Comparison of ENCODE assay signal across 13 cellular contexts in the genomic region with DNA sequence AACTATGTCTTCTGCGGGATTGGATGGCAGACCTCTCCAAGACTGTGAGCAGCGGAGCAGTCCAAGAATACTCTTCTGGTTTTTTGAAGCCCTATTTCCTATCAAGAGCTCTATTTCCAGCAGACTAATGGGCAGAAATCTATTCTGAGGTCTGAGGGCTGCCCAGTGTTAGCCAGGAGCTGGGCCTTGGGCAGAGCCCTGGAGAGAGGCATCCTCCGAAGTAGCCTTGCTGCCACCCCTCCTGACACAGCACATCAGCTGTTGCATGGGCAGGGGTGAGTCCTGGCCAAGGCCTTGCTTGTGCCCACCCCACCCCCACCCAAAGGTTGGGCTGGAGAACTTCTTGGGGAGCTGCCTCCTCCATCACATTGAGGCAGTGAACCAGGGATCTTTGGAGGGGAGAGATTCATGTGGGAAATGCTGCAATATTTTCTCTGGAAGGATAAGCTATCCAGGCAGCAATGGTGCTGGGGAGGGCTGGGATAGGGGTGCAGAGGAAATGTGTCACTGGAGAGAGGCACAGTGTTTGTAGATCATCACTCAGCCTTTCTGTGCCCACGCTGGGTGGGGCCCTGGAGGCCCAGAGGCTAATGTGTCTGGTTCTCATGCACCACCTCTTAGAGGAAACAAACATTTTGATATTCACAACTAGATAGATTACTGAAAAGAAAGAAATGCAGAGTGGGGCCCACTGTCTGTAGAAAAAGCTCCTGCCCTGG.
DNase-seq lines count a peak whose midpoint lies in the region; ATAC-seq and TF ChIP-seq lines count a peak whose summit lies in the region.
"Had no signal": no experiment of that assay in that cellular context is flagged by ENCODE, and none has a peak within 500 bp of the region (broad histone marks: within the 10 kb centered on the region; RNA-seq: fewer than 3 reads in every experiment).

No MANE protein-coding gene starts in this region.

- H3K79me2 ChIP-seq in mammary epithelial cell (ENCODE audit: insufficient read depth, low read length), result no peaks in the 10 kb centered on the region

- CTCF ChIA-PET in mammary epithelial cell (lab: Charles Lee; ENCODE audit: low non-redundant PET), result interaction anchor here (0.6 to 1.0 kb wide), 4 partner anchors 26 to 485 kb away, joined by 3 to 16 read pairs (median 4); no protein-coding TSS in a partner anchor

- H3K4me1 ChIP-seq in cardiac muscle cell (ENCODE audit: low read depth), result peaks cover 7% of the 10 kb centered on the region
- H3K4me1 ChIP-seq in mammary epithelial cell (ENCODE audit: insufficient read depth, low read length), result peaks cover 37% of the 10 kb centered on the region
- H3K4me1 ChIP-seq in vagina, result peaks cover 47% of the 10 kb centered on the region

- H4K20me1 ChIP-seq in mammary epithelial cell (ENCODE audit: insufficient read depth, low read length), result no peaks in the 10 kb centered on the region

- intact Hi-C loops in Right ventricle myocardium inferior (cut with DNase I) (loop anchor here (10.0 kb wide), 1 partner anchor 100 kb away; a partner anchor contains a TSS), mammary epithelial cell (cut with micrococcal nuclease) (no loop called here), vagina (cut with DNase I) (no loop called here)

- H3K27me3 ChIP-seq in cardiac muscle cell, result no peaks in the 10 kb centered on the region
- no peaks in the 10 kb centered on the region for H3K27me3 ChIP-seq in mammary epithelial cell (ENCODE audit: insufficient read depth, low read length)
- no peaks in the 10 kb centered on the region for H3K27me3 ChIP-seq in vagina

- H3K4me3 ChIP-seq in cardiac muscle cell, result no peak overlapping the region
- H3K4me3 ChIP-seq in mammary epithelial cell (replicated peaks in 1 of 3; ENCODE audit: insufficient read depth in 1 of 3, low read depth in 2 of 3, low read length in 3 of 3), result no peak overlapping the region
- H3K4me3 ChIP-seq in vagina, result no peak overlapping the region
- H3K4me3 ChIP-seq: A549, thoracic aorta had no signal

- BruUV-seq in mammary epithelial cell (replicated peaks; lab: Mats Ljungman, UMichigan), result no TSS peak

- ATAC-seq in Right ventricle myocardium inferior, result no peak
- ATAC-seq in HG03095 (IDR thresholded peaks at IDR 0.05; ENCODE audit: unreplicated experiment), result no peak

- no peaks in the 10 kb centered on the region for H3K36me3 ChIP-seq in cardiac muscle cell
- H3K36me3 ChIP-seq in mammary epithelial cell (ENCODE audit: insufficient read depth, low read length), result no peaks in the 10 kb centered on the region
- H3K36me3 ChIP-seq in vagina, result no peaks in the 10 kb centered on the region
- H3K36me3 ChIP-seq: thoracic aorta had no signal

- DNase-seq in cardiac muscle cell (ENCODE audit: low read depth in 1 of 2, low spot score in 1 of 2) (no peak), Right ventricle myocardium inferior (ENCODE audit: missing footprints) (no peak), mammary epithelial cell (peak; percentile 72), iris pigment epithelial cell (ENCODE audit: low read depth) (peak; percentile 7), vagina (ENCODE audit: extremely low spot score in 2 of 2) (no peak), amniotic stem cell (lab: John Stamatoyannopoulos, UW) (no peak), COLO668 (lab: John Stamatoyannopoulos, UW; ENCODE audit: unreplicated experiment) (no peak)
- DNase-seq: kidney, NCI-H1417 treated with DMSO at 0.1 percent for 48 hours, NCI-H524 treated with DMSO at 0.1 percent for 48 hours had no signal

- H3K4me2 ChIP-seq in mammary epithelial cell (ENCODE audit: insufficient read depth, low read depth, low read length), result no peak overlapping the region
- H3K4me2 ChIP-seq: A549 had no signal

- peak overlapping the region; percentile 14 for H2AFZ ChIP-seq in mammary epithelial cell (ENCODE audit: low read depth, low read length)

- H3K9me3 ChIP-seq in cardiac muscle cell (ENCODE audit: low read depth) (no peaks in the 10 kb centered on the region), mammary epithelial cell (replicated peaks; ENCODE audit: insufficient read depth, low read length) (no peaks in the 10 kb centered on the region), vagina (no peaks in the 10 kb centered on the region)
- H3K9me3 ChIP-seq: A549, thoracic aorta had no signal

- dilution Hi-C loops in mammary epithelial cell (cut with HindIII; ENCODE audit: low sequenced_read_pairs), result no loop called here

- no peak for TF ChIP-seq POLR2A in vagina (IDR thresholded peaks at IDR 0.05)

- peak overlapping the region; percentile 38 for H3K27ac ChIP-seq in cardiac muscle cell
- H3K27ac ChIP-seq in mammary epithelial cell (ENCODE audit: insufficient read depth, low read depth, low read length), result peak overlapping the region; percentile 37
- peak overlapping the region; percentile 18 for H3K27ac ChIP-seq in vagina
- H3K27ac ChIP-seq: thoracic aorta had no signal

- in situ Hi-C loops in mammary epithelial cell (cut with MboI; ENCODE audit: low sequenced_read_pairs in 2 of 2), result no loop called here

- TF ChIP-seq CTCF in cardiac muscle cell (IDR thresholded peaks at IDR 0.05; ENCODE audit: low read depth, low read length) (no peak), mammary epithelial cell (conservative IDR thresholded peaks at IDR 0.05 in 1 of 2, IDR thresholded peaks at IDR 0.05 in 1 of 2; ENCODE audit: extremely low read depth in 1 of 2, insufficient read depth in 1 of 2, low read depth in 1 of 2, low read length in 2 of 2) (no peak), vagina (IDR thresholded peaks at IDR 0.05) (no peak)

- no peak overlapping the region for H3K9ac ChIP-seq in mammary epithelial cell (ENCODE audit: insufficient read depth, low read length)

- WGBS in mammary epithelial cell (ENCODE audit: low coverage, missing lambda C conversion rate), result 83% methylated on average over 4 of the region's 4 CpGs

Comparison
In these comparisons a context has a peak if more than half of its experiments do, and no peak if none do; other contexts are left out.
1. DNase-seq: peak in mammary epithelial cell (single experiment) and iris pigment epithelial cell (single experiment); none in cardiac muscle cell (0 of 2), Right ventricle myocardium inferior (single experiment), vagina (0 of 2), amniotic stem cell (single experiment) and COLO668 (single experiment).
2. Peak in every context shown above with its lines, with median percentiles within 50 percentile points of each other: H3K27ac ChIP-seq.